ENCODE assay signal across 20 cellular contexts in genomic region chr11:6202036-6202435, GRCh38. TPM values are rescaled to one million over a fixed set of nuclear protein-coding genes. Genes with fewer than 3 reads are reported as not detected.
"Had no signal": no experiment of that assay in that cellular context is flagged by ENCODE, and none has a peak within 500 bp of the region (broad histone marks: within the 10 kb centered on the region; RNA-seq: fewer than 3 reads in every experiment).

No MANE protein-coding gene starts in this region.

- H3K4me1 ChIP-seq: transverse colon had no signal

- H3K27me3 Mint-ChIP-seq: activated CD4-positive, alpha-beta memory T cell treated with anti-CD3 and anti-CD28 coated beads, Interleukin-2, amount 10 ng/mL, durations not matched to agents 7 days and 5 days; activated naive CD8-positive, alpha-beta T cell treated with anti-CD3 and anti-CD28 coated beads for 36 hours; T-helper 17 cell had no signal

- H3K9me3 Mint-ChIP-seq: activated CD4-positive, alpha-beta memory T cell treated with anti-CD3 and anti-CD28 coated beads, Interleukin-2, amount 10 ng/mL, durations not matched to agents 7 days and 5 days; activated naive CD8-positive, alpha-beta T cell treated with anti-CD3 and anti-CD28 coated beads for 36 hours; activated T-cell treated with anti-CD3 and anti-CD28 coated beads, Interleukin-2, amount 50 U/mL, for 72 hours; nephron had no signal

- H3K27me3 ChIP-seq: transverse colon had no signal

- H3K4me3 ChIP-seq: left ventricle myocardium inferior, skin epidermis, transverse colon had no signal

- H3K27ac ChIP-seq: left ventricle myocardium inferior, skin epidermis, transverse colon, WERI-Rb-1 had no signal

- H3K9me3 ChIP-seq: left ventricle myocardium inferior, transverse colon had no signal

- H3K4me1 Mint-ChIP-seq: nephron had no signal

- H3K4me3 Mint-ChIP-seq: activated CD4-positive, alpha-beta memory T cell treated with anti-CD3 and anti-CD28 coated beads, Interleukin-2, amount 10 ng/mL, durations not matched to agents 7 days and 5 days; activated naive CD8-positive, alpha-beta T cell treated with anti-CD3 and anti-CD28 coated beads for 36 hours; activated T-cell treated with anti-CD3 and anti-CD28 coated beads, Interleukin-2, amount 50 U/mL, for 72 hours; nephron; T-helper 17 cell had no signal

- DNase-seq: activated CD4-positive, alpha-beta memory T cell treated with anti-CD3 and anti-CD28 coated beads, Interleukin-2, amount 10 ng/mL, durations not matched to agents 7 days and 5 days; activated naive CD8-positive, alpha-beta T cell treated with anti-CD3 and anti-CD28 coated beads for 36 hours; activated T-cell treated with anti-CD3 and anti-CD28 coated beads, Interleukin-2, amount 50 U/mL, for 72 hours; anterior cingulate cortex; glutamatergic neuron; hypothalamus; left ventricle myocardium inferior; occipital lobe; stimulated activated CD4-positive, alpha-beta T cell treated with anti-CD3 and anti-CD28 coated beads, Interleukin-4, amount 100 ng/mL, for 4 hours; stimulated activated CD8-positive, alpha-beta memory T cell treated with anti-CD3 and anti-CD28 coated beads, Interleukin-4, amount 100 ng/mL, for 48 hours; stimulated activated naive CD4-positive, alpha-beta T cell treated with Interleukin-2 at 50 U/mL for 16 hours; T-helper 17 cell; transverse colon; WERI-Rb-1 had no signal

- H3K27ac Mint-ChIP-seq: activated CD4-positive, alpha-beta memory T cell treated with anti-CD3 and anti-CD28 coated beads, Interleukin-2, amount 10 ng/mL, durations not matched to agents 7 days and 5 days; activated naive CD8-positive, alpha-beta T cell treated with anti-CD3 and anti-CD28 coated beads for 36 hours; activated T-cell treated with anti-CD3 and anti-CD28 coated beads, Interleukin-2, amount 50 U/mL, for 72 hours; nephron had no signal

- H3K36me3 ChIP-seq: WERI-Rb-1 had no signal

RNA-seq across cellular contexts. Expression of gene OR52W1, which starts 3.0 kb away (rescaled TPM):
- total RNA-seq: activated CD4-positive, alpha-beta memory T cell treated with anti-CD3 and anti-CD28 coated beads, Interleukin-2, amount 10 ng/mL, durations not matched to agents 7 days and 5 days; activated naive CD8-positive, alpha-beta T cell treated with anti-CD3 and anti-CD28 coated beads for 36 hours; activated T-cell treated with anti-CD3 and anti-CD28 coated beads, Interleukin-2, amount 50 U/mL, for 72 hours; kidney epithelial cell; left ventricle myocardium inferior; mucosa of gallbladder; occipital lobe; posterior vena cava; T-helper 17 cell; transverse colon had no signal
- polyA plus RNA-seq: esophagus had no signal

RNA-seq across cellular contexts. Expression of gene C11orf42, which starts 3.3 kb away (rescaled TPM):
- total RNA-seq: activated CD4-positive, alpha-beta memory T cell treated with anti-CD3 and anti-CD28 coated beads, Interleukin-2, amount 10 ng/mL, durations not matched to agents 7 days and 5 days; activated naive CD8-positive, alpha-beta T cell treated with anti-CD3 and anti-CD28 coated beads for 36 hours; activated T-cell treated with anti-CD3 and anti-CD28 coated beads, Interleukin-2, amount 50 U/mL, for 72 hours; kidney epithelial cell; left ventricle myocardium inferior; mucosa of gallbladder; occipital lobe; posterior vena cava; T-helper 17 cell; transverse colon had no signal
- polyA plus RNA-seq: esophagus had no signal

RNA-seq across cellular contexts. Expression of gene OR52B2, which starts 31.9 kb away (rescaled TPM):
- total RNA-seq: activated CD4-positive, alpha-beta memory T cell treated with anti-CD3 and anti-CD28 coated beads, Interleukin-2, amount 10 ng/mL, durations not matched to agents 7 days and 5 days; activated naive CD8-positive, alpha-beta T cell treated with anti-CD3 and anti-CD28 coated beads for 36 hours; activated T-cell treated with anti-CD3 and anti-CD28 coated beads, Interleukin-2, amount 50 U/mL, for 72 hours; kidney epithelial cell; left ventricle myocardium inferior; mucosa of gallbladder; occipital lobe; posterior vena cava; T-helper 17 cell had no signal
- polyA plus RNA-seq: esophagus had no signal

RNA-seq across cellular contexts. Expression of gene CNGA4, which starts 36.9 kb away (rescaled TPM):
- total RNA-seq: left ventricle myocardium inferior, posterior vena cava had no signal
